15 cellular contexts compared by ENCODE assay signal in genomic region chr5:157561105-157561504, GRCh38. TPM values are rescaled to one million over a fixed set of nuclear protein-coding genes. Genes with fewer than 3 reads are reported as not detected.
DNase-seq lines count a peak whose midpoint lies in the region; ATAC-seq and TF ChIP-seq lines count a peak whose summit lies in the region.
"Had no signal": no experiment of that assay in that cellular context is flagged by ENCODE, and none has a peak within 500 bp of the region (broad histone marks: within the 10 kb centered on the region; RNA-seq: fewer than 3 reads in every experiment).

No MANE protein-coding gene starts in this region.

- H3K4me3 Mint-ChIP-seq in CD4-positive, alpha-beta T cell: no peak overlapping the region
- peak overlapping the region; percentile 66 for H3K4me3 Mint-ChIP-seq in activated T-helper 17 cell treated with anti-CD3 and anti-CD28 coated beads, Interleukin-2, amount 50 U/mL, for 72 hours
- H3K4me3 Mint-ChIP-seq: activated CD8-positive, alpha-beta T cell treated with anti-CD3 and anti-CD28 coated beads, Interleukin-2, amount 10 ng/mL, durations not matched to agents 7 days and 5 days; naive thymus-derived CD8-positive, alpha-beta T cell had no signal

- no peak overlapping the region for H4K91ac ChIP-seq in trophoblast cell (ENCODE audit: low read depth, low read length)
- H4K91ac ChIP-seq in neuronal stem cell (ENCODE audit: low read depth, low read length, poor library complexity): no peak overlapping the region

- H2BK12ac ChIP-seq in trophoblast cell (ENCODE audit: low read length) (no peak overlapping the region), neuronal stem cell (ENCODE audit: low read length) (no peak overlapping the region)

- POLR2A ChIA-PET in CD4-positive, alpha-beta T cell (lab: Charles Lee): no interaction called here

- peak overlapping the region; percentile 37 for H3K4ac ChIP-seq in trophoblast cell (ENCODE audit: low read depth, low read length)
- no peak overlapping the region for H3K4ac ChIP-seq in neuronal stem cell (ENCODE audit: low read length)

- TF ChIP-seq CTCF in CD4-positive, alpha-beta T cell (IDR thresholded peaks at IDR 0.05): no peak

- H3K36me3 ChIP-seq in trophoblast cell (ENCODE audit: control insufficient read depth in 1 of 2, insufficient read depth in 2 of 2, low read length in 2 of 2) (peaks cover 39 to 72% of the 10 kb centered on the region in 2 experiments), neuronal stem cell (replicated peaks in 1 of 2; ENCODE audit: control insufficient read depth in 2 of 2, insufficient read depth in 2 of 2, low read length in 2 of 2) (no peaks in the 10 kb centered on the region)

- H3K9ac ChIP-seq in trophoblast cell (ENCODE audit: low read length): no peak overlapping the region
- H3K9ac ChIP-seq in neuronal stem cell (ENCODE audit: low read depth, low read length, poor library complexity): no peak overlapping the region

- no peaks in the 10 kb centered on the region for H3K27me3 ChIP-seq in CD4-positive, alpha-beta T cell (ENCODE audit: control insufficient read depth, insufficient read depth, low read length)
- no peaks in the 10 kb centered on the region for H3K27me3 ChIP-seq in trophoblast cell (ENCODE audit: insufficient read depth, low read length)
- H3K27me3 ChIP-seq in neuronal stem cell (ENCODE audit: control insufficient read depth in 3 of 3, insufficient read depth in 3 of 3, low read depth in 1 of 3, low read length in 3 of 3): no peaks in the 10 kb centered on the region
- H3K27me3 ChIP-seq: spleen had no signal

- no CpG with 5 or more reads among the region's 9 CpGs for WGBS in trophoblast cell (ENCODE audit: extremely low coverage, insufficient coverage, insufficient read length)
- WGBS in neuronal stem cell (ENCODE audit: extremely low coverage in 2 of 2, insufficient read length in 2 of 2, insufficient replicate concordance in 1 of 2), 2 donors: no CpG with 5 or more reads among the region's 9 CpGs

- ATAC-seq in CD4-positive, alpha-beta T cell (ENCODE audit: poor library complexity): no peak
- no peak for ATAC-seq in activated T-helper 17 cell treated with anti-CD3 and anti-CD28 coated beads, Interleukin-2, amount 50 U/mL, for 72 hours (replicated peaks)
- ATAC-seq in GM21381 (IDR thresholded peaks at IDR 0.05; ENCODE audit: unreplicated experiment) (no peak), HG02884 (IDR thresholded peaks at IDR 0.05; ENCODE audit: unreplicated experiment) (no peak)
- ATAC-seq: activated CD8-positive, alpha-beta T cell treated with anti-CD3 and anti-CD28 coated beads, Interleukin-2, amount 10 ng/mL, durations not matched to agents 7 days and 5 days; naive thymus-derived CD8-positive, alpha-beta T cell had no signal

- H2AK5ac ChIP-seq in trophoblast cell (ENCODE audit: low read length) (no peak overlapping the region), neuronal stem cell (ENCODE audit: low read depth, low read length) (no peak overlapping the region)

- CTCF ChIA-PET in CD4-positive, alpha-beta T cell (lab: Charles Lee): no interaction called here

- no peaks in the 10 kb centered on the region for H3K9me3 ChIP-seq in CD4-positive, alpha-beta T cell (ENCODE audit: control insufficient read depth, low read length)
- H3K9me3 ChIP-seq in trophoblast cell (ENCODE audit: insufficient read depth, low read depth, low read length) (no peaks in the 10 kb centered on the region), neuronal stem cell (replicated peaks in 1 of 2; ENCODE audit: control insufficient read depth in 2 of 2, insufficient read depth in 1 of 2, low read depth in 1 of 2, low read length in 2 of 2) (no peaks in the 10 kb centered on the region)
- H3K9me3 ChIP-seq: spleen had no signal

- H4K8ac ChIP-seq in trophoblast cell (ENCODE audit: low read depth, low read length) (no peak overlapping the region), neuronal stem cell (ENCODE audit: low read depth, low read length) (no peak overlapping the region)

- H3K4me2 ChIP-seq in trophoblast cell (ENCODE audit: low read length) (no peak overlapping the region), neuronal stem cell (ENCODE audit: insufficient read depth, low read length, poor library complexity, severe bottlenecking) (no peak overlapping the region)

- intact Hi-C loops in CD4-positive, alpha-beta T cell (cut with DNase I, micrococcal nuclease): no loop called here
- intact Hi-C loops in cardiac septum (cut with DNase I): loop anchor here (5.0 kb wide), 1 partner anchor 49 kb away; no protein-coding TSS in a partner anchor
- intact Hi-C loops in head of caudate nucleus (cut with DNase I): no loop called here

- H3K14ac ChIP-seq in trophoblast cell (ENCODE audit: low read length) (no peak overlapping the region), neuronal stem cell (ENCODE audit: low read length) (no peak overlapping the region)

- H3K4me3 ChIP-seq in trophoblast cell (ENCODE audit: low read depth, low read length) (no peak overlapping the region), neuronal stem cell (ENCODE audit: low read length in 2 of 2) (no peak overlapping the region)
- H3K4me3 ChIP-seq: spleen had no signal

- H3K4me1 Mint-ChIP-seq in CD4-positive, alpha-beta T cell (ENCODE audit: low read depth): peaks cover 68% of the 10 kb centered on the region
- peaks cover 71% of the 10 kb centered on the region for H3K4me1 Mint-ChIP-seq in activated T-helper 17 cell treated with anti-CD3 and anti-CD28 coated beads, Interleukin-2, amount 50 U/mL, for 72 hours

- H3K18ac ChIP-seq in trophoblast cell (ENCODE audit: low read length): no peak overlapping the region
- no peak overlapping the region for H3K18ac ChIP-seq in neuronal stem cell (ENCODE audit: low read length)

- H3K4me1 ChIP-seq in trophoblast cell (ENCODE audit: control insufficient read depth in 1 of 2, insufficient read depth in 2 of 2, low read length in 2 of 2) (peaks cover 5 to 11% of the 10 kb centered on the region in 2 experiments), neuronal stem cell (ENCODE audit: control insufficient read depth in 2 of 2, insufficient read depth in 1 of 2, low read depth in 1 of 2, low read length in 2 of 2) (peaks cover 10 to 24% of the 10 kb centered on the region in 2 donors)

- H2BK15ac ChIP-seq in neuronal stem cell (ENCODE audit: low read length): no peak overlapping the region

- H3K27me3 Mint-ChIP-seq in CD4-positive, alpha-beta T cell: no peaks in the 10 kb centered on the region
- no peaks in the 10 kb centered on the region for H3K27me3 Mint-ChIP-seq in activated T-helper 17 cell treated with anti-CD3 and anti-CD28 coated beads, Interleukin-2, amount 50 U/mL, for 72 hours

- no peak overlapping the region for H3K27ac ChIP-seq in CD4-positive, alpha-beta T cell (ENCODE audit: low read depth, low read length)
- H3K27ac ChIP-seq in trophoblast cell (ENCODE audit: low read depth, low read length) (no peak overlapping the region), neuronal stem cell (replicated peaks; ENCODE audit: low read length) (no peak overlapping the region)

- no peaks in the 10 kb centered on the region for H3K79me1 ChIP-seq in trophoblast cell (ENCODE audit: low read length)
- peaks cover 1% of the 10 kb centered on the region for H3K79me1 ChIP-seq in neuronal stem cell (ENCODE audit: low read depth, low read length)

- peaks cover 37% of the 10 kb centered on the region for H3K36me3 Mint-ChIP-seq in CD4-positive, alpha-beta T cell (ENCODE audit: low read depth)
- H3K36me3 Mint-ChIP-seq in activated T-helper 17 cell treated with anti-CD3 and anti-CD28 coated beads, Interleukin-2, amount 50 U/mL, for 72 hours (ENCODE audit: low read depth): peaks cover 97% of the 10 kb centered on the region
- H3K36me3 Mint-ChIP-seq: naive thymus-derived CD8-positive, alpha-beta T cell had no signal

- no peak for DNase-seq in CD4-positive, alpha-beta T cell
- DNase-seq in cardiac septum (ENCODE audit: low spot score) (peak; percentile 82), trophoblast cell (no peak), neuronal stem cell (ENCODE audit: low spot score) (no peak), head of caudate nucleus (no peak)
- DNase-seq: activated CD8-positive, alpha-beta T cell treated with anti-CD3 and anti-CD28 coated beads, Interleukin-2, amount 10 ng/mL, durations not matched to agents 7 days and 5 days; activated gamma-delta T cell treated with Interleukin-2 at 50 U/mL for 16 hours; kidney; naive thymus-derived CD8-positive, alpha-beta T cell; NCI-H1930; NCI-H748 treated with DMSO at 0.1 percent for 48 hours; spleen had no signal

- H3K23ac ChIP-seq in trophoblast cell (ENCODE audit: low read length): no peak overlapping the region
- no peak overlapping the region for H3K23ac ChIP-seq in neuronal stem cell (ENCODE audit: low read depth, low read length, poor library complexity)

- H4K12ac ChIP-seq in trophoblast cell (ENCODE audit: low read depth, low read length): no peak overlapping the region

- H3K9me3 Mint-ChIP-seq in CD4-positive, alpha-beta T cell: no peaks in the 10 kb centered on the region
- no peaks in the 10 kb centered on the region for H3K9me3 Mint-ChIP-seq in activated T-helper 17 cell treated with anti-CD3 and anti-CD28 coated beads, Interleukin-2, amount 50 U/mL, for 72 hours
- H3K9me3 Mint-ChIP-seq: naive thymus-derived CD8-positive, alpha-beta T cell had no signal

- peak overlapping the region; percentile 66 for H3K27ac Mint-ChIP-seq in CD4-positive, alpha-beta T cell
- peak overlapping the region; percentile 56 for H3K27ac Mint-ChIP-seq in activated T-helper 17 cell treated with anti-CD3 and anti-CD28 coated beads, Interleukin-2, amount 50 U/mL, for 72 hours

- H2BK5ac ChIP-seq in trophoblast cell (ENCODE audit: low read depth, low read length, poor library complexity): no peak overlapping the region
- H2BK5ac ChIP-seq in neuronal stem cell (ENCODE audit: low read length): no peak overlapping the region

- H2AFZ ChIP-seq in trophoblast cell (ENCODE audit: insufficient read depth, low read length, poor library complexity) (no peak overlapping the region), neuronal stem cell (ENCODE audit: low read length) (no peak overlapping the region)

- H2BK120ac ChIP-seq in trophoblast cell (ENCODE audit: insufficient read depth, low read length, poor library complexity) (no peak overlapping the region), neuronal stem cell (ENCODE audit: low read depth, low read length) (no peak overlapping the region)

- no peaks in the 10 kb centered on the region for H3K79me2 ChIP-seq in trophoblast cell (ENCODE audit: control insufficient read depth, insufficient read depth, low read length, poor library complexity)

RNA-seq across cellular contexts. Expression of gene ADAM19, which starts 14.5 kb away (rescaled TPM):
- total RNA-seq in CD4-positive, alpha-beta T cell: 10 to 100 TPM; 26.7 to 29.1 TPM
- total RNA-seq in activated T-helper 17 cell treated with anti-CD3 and anti-CD28 coated beads, Interleukin-2, amount 50 U/mL, for 72 hours: 100 to 1,000 TPM in 1 of 2 donors, 10 to 100 TPM in 1; 71.2 to 145 TPM
- 97.1 TPM for total RNA-seq in cardiac septum
- 241 and 257 TPM in 2 replicates for polyA plus RNA-seq in trophoblast cell (2013)
- 13.3 TPM for polyA plus RNA-seq in neuronal stem cell (2013, experiment 1 of 2)
- polyA plus RNA-seq in neuronal stem cell (2013, experiment 2 of 2): 13.9 TPM
